9 cellular contexts compared by ENCODE assay signal in genomic region chr17:81388091-81388611, GRCh38. TPM values are rescaled to one million over a fixed set of nuclear protein-coding genes. Genes with fewer than 3 reads are reported as not detected.
DNase-seq lines count a peak whose midpoint lies in the region; TF ChIP-seq lines count a peak whose summit lies in the region.
"Had no signal": no experiment of that assay in that cellular context is flagged by ENCODE, and none has a peak within 500 bp of the region (broad histone marks: within the 10 kb centered on the region; RNA-seq: fewer than 3 reads in every experiment).

No MANE protein-coding gene starts in this region.

- no peak for TF ChIP-seq CTCF in nephron (IDR thresholded peaks at IDR 0.05; ENCODE audit: unreplicated experiment in 3 of 3)

- H3K36me3 ChIP-seq in ACC112 (ENCODE audit: insufficient read depth, low read length) = no peaks in the 10 kb centered on the region
- H3K36me3 ChIP-seq in MG63 = peaks cover 7% of the 10 kb centered on the region
- peaks cover 4% of the 10 kb centered on the region for H3K36me3 ChIP-seq in ectodermal cell (ENCODE audit: control insufficient read depth, insufficient read depth, low read length)

- H3K4me1 Mint-ChIP-seq in nephron = peaks cover 64% of the 10 kb centered on the region

- peak overlapping the region; percentile 62 for H2AFZ ChIP-seq in ACC112 (ENCODE audit: low read length, unreplicated experiment)

- H3K27me3 ChIP-seq in ACC112 (ENCODE audit: insufficient read depth, low read length) (no peaks in the 10 kb centered on the region), MG63 (no peaks in the 10 kb centered on the region), ectodermal cell (ENCODE audit: control insufficient read depth, insufficient read depth, low read length, poor library complexity, severe bottlenecking) (peaks cover 66% of the 10 kb centered on the region)

- peak overlapping the region; percentile 86 to 97 (median 96) for H3K27ac Mint-ChIP-seq in nephron

- H3K9me3 ChIP-seq in MG63 (no peaks in the 10 kb centered on the region), ectodermal cell (ENCODE audit: control insufficient read depth, low read length) (no peaks in the 10 kb centered on the region)

- 32 to 33% methylated on average over 14 of the region's 14 CpGs for WGBS in ectodermal cell, 2 experiments

- H3K27ac ChIP-seq in ACC112 (ENCODE audit: low read depth, low read length) = peak overlapping the region; percentile 68; the same call in 1 of the 2 replicates
- peak overlapping the region; percentile 63 for H3K27ac ChIP-seq in ectodermal cell (ENCODE audit: insufficient read depth, low read depth, low read length, poor library complexity, severe bottlenecking)

- DNase-seq in MG63 = no peak
- no peak for DNase-seq in GF-D8 (lab: John Stamatoyannopoulos, UW)
- no peak for DNase-seq in MV-4-11 (lab: John Stamatoyannopoulos, UW)
- DNase-seq in ecto neural progenitor cell (ENCODE audit: low spot score) = no peak
- no peak for DNase-seq in cerebellar cortex (ENCODE audit: low spot score)
- DNase-seq: NCI-H1105 treated with DMSO at 0.1 percent for 48 hours had no signal

- peak overlapping the region; percentile 76 to 89 (median 80) for H3K4me3 Mint-ChIP-seq in nephron

- peaks cover 10% of the 10 kb centered on the region for H3K79me2 ChIP-seq in ACC112 (ENCODE audit: control insufficient read depth, insufficient read depth, low read length, unreplicated experiment)

- H3K36me3 Mint-ChIP-seq in nephron (ENCODE audit: low read depth) = no peaks in the 10 kb centered on the region

- H3K27me3 Mint-ChIP-seq in nephron (ENCODE audit: low read depth) = no peaks in the 10 kb centered on the region

- H3K4me3 ChIP-seq in ACC112 (ENCODE audit: low read depth, low read length) (peak overlapping the region; percentile 89), MG63 (peak overlapping the region; percentile 61), ectodermal cell (ENCODE audit: insufficient read depth, low read depth, low read length) (peak overlapping the region; percentile 51)

- peaks cover 20% of the 10 kb centered on the region for H3K4me1 ChIP-seq in ACC112 (ENCODE audit: control insufficient read depth, insufficient read depth, low read length, unreplicated experiment)
- H3K4me1 ChIP-seq in ectodermal cell (ENCODE audit: control insufficient read depth, insufficient read depth, low read length) = peaks cover 68% of the 10 kb centered on the region

- no peaks in the 10 kb centered on the region for H3K9me3 Mint-ChIP-seq in nephron

RNA-seq across cellular contexts. Expression of gene BAHCC1, which starts 7.1 kb away (rescaled TPM):
- 3.6 and 10.4 TPM in 2 replicates for total RNA-seq in MG63 (2014; rRNA removed; shearing (Covaris generic); ENCODE audit: low replicate concordance)
- polyA plus RNA-seq in ectodermal cell (2013, experiment 1 of 4) = 26.9 TPM
- polyA plus RNA-seq in ectodermal cell (2013, experiment 2 of 4) = 37.1 TPM
- 32.4 TPM for polyA plus RNA-seq in ectodermal cell (2013, experiment 3 of 4)
- polyA plus RNA-seq in ectodermal cell (2013, experiment 4 of 4) = 38.6 TPM
